ENCODE assay signal across 8 cellular contexts in the genomic region with DNA sequence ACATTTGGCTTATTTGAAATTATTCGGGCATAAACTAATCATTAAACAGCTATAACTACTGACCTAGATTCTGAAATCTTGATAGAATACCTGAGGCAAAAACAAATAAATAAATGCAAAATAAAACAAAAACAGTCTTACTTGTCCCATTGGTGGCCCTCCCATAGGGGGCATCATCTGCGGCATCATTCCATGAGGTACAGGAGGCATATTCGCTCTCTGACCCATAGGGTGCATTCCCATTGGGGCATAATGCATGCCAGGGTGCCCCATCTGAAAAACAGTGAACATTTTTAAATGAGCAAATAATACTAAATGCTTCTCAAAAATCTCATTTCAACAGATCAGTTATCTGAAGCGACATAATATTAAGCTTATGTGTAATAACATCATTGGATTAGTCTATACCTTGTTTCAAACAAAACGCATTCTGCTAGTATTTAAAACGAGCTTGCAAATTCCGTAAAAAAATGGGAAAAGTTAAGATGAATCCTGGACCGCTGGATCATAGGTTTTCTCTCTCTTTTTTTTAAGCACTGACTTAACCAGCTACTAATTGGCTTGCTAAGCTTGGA. TPM values are rescaled to one million over a fixed set of nuclear protein-coding genes. Genes with fewer than 3 reads are reported as not detected.
DNase-seq lines count a peak whose midpoint lies in the region; ATAC-seq and TF ChIP-seq lines count a peak whose summit lies in the region.

No MANE protein-coding gene starts in this region.

- H3K4me1 Mint-ChIP-seq in activated naive CD8-positive, alpha-beta T cell treated with anti-CD3 and anti-CD28 coated beads, Interleukin-2, amount 50 U/mL, for 24 hours = peaks cover 63% of the 10 kb centered on the region
- peaks cover 27% of the 10 kb centered on the region for H3K4me1 Mint-ChIP-seq in type B pancreatic cell (ENCODE audit: unreplicated experiment)

- H3K27ac Mint-ChIP-seq in activated naive CD8-positive, alpha-beta T cell treated with anti-CD3 and anti-CD28 coated beads, Interleukin-2, amount 50 U/mL, for 24 hours = peak overlapping the region; percentile 99
- peak overlapping the region; percentile 98 for H3K27ac Mint-ChIP-seq in type B pancreatic cell

- peak; percentile 31 for DNase-seq in A172 (ENCODE audit: low spot score)
- DNase-seq in DMS114 treated with DMSO at 0.1 percent for 48 hours (lab: John Stamatoyannopoulos, UW; ENCODE audit: unreplicated experiment) = peak; percentile 6
- DNase-seq in NCI-H1694 treated with DMSO at 0.1 percent for 48 hours (lab: John Stamatoyannopoulos, UW) = peak; percentile 61
- peak; percentile 36 for DNase-seq in activated naive CD8-positive, alpha-beta T cell treated with anti-CD3 and anti-CD28 coated beads, Interleukin-2, amount 50 U/mL, for 24 hours
- DNase-seq in kidney tubule cell (ENCODE audit: low spot score) = peak; percentile 66
- DNase-seq in type B pancreatic cell (ENCODE audit: extremely low spot score, unreplicated experiment) = no peak
- no peak for DNase-seq in effector CD8-positive, alpha-beta T cell (lab: John Stamatoyannopoulos, UW)

- H3K36me3 Mint-ChIP-seq in activated naive CD8-positive, alpha-beta T cell treated with anti-CD3 and anti-CD28 coated beads, Interleukin-2, amount 50 U/mL, for 24 hours (ENCODE audit: low read depth) = peaks cover 48% of the 10 kb centered on the region
- H3K36me3 Mint-ChIP-seq in type B pancreatic cell = peaks cover 34% of the 10 kb centered on the region

- H3K4me3 Mint-ChIP-seq in activated naive CD8-positive, alpha-beta T cell treated with anti-CD3 and anti-CD28 coated beads, Interleukin-2, amount 50 U/mL, for 24 hours = peak overlapping the region; percentile 97
- H3K4me3 Mint-ChIP-seq in type B pancreatic cell = peak overlapping the region; percentile 98

- H3K9me3 Mint-ChIP-seq in activated naive CD8-positive, alpha-beta T cell treated with anti-CD3 and anti-CD28 coated beads, Interleukin-2, amount 50 U/mL, for 24 hours = no peaks in the 10 kb centered on the region
- H3K9me3 Mint-ChIP-seq in type B pancreatic cell = no peaks in the 10 kb centered on the region

- no peak for ATAC-seq in activated naive CD8-positive, alpha-beta T cell treated with anti-CD3 and anti-CD28 coated beads, Interleukin-2, amount 50 U/mL, for 24 hours
- no peak for ATAC-seq in GM18517 (IDR thresholded peaks at IDR 0.05; ENCODE audit: unreplicated experiment)

- H3K27me3 Mint-ChIP-seq in activated naive CD8-positive, alpha-beta T cell treated with anti-CD3 and anti-CD28 coated beads, Interleukin-2, amount 50 U/mL, for 24 hours = no peaks in the 10 kb centered on the region
- H3K27me3 Mint-ChIP-seq in type B pancreatic cell = no peaks in the 10 kb centered on the region

- peak; percentile 86 for TF ChIP-seq CTCF in type B pancreatic cell (conservative IDR thresholded peaks at IDR 0.05)

RNA-seq across cellular contexts. Expression of a gene that starts 1.3 kb away (rescaled TPM):
- total RNA-seq in A172 (2014; rRNA removed; shearing (Covaris generic)) = 215 and 290 TPM in 2 replicates
- total RNA-seq in type B pancreatic cell (ENCODE audit: low replicate concordance) = 93.7 and 119 TPM in 2 replicates

RNA-seq across cellular contexts. Expression of a gene that starts 2.5 kb away (rescaled TPM):
- 43.2 and 53.3 TPM in 2 replicates for total RNA-seq in A172 (2014; rRNA removed; shearing (Covaris generic))
- total RNA-seq in type B pancreatic cell (ENCODE audit: low replicate concordance) = 20.8 and 26.6 TPM in 2 replicates

Comparison
In these comparisons a context has a peak if more than half of its experiments do, and no peak if none do; other contexts are left out.
1. DNase-seq: peak in A172 (single experiment), DMS114 treated with DMSO at 0.1 percent for 48 hours (single experiment), NCI-H1694 treated with DMSO at 0.1 percent for 48 hours (single experiment), activated naive CD8-positive, alpha-beta T cell treated with anti-CD3 and anti-CD28 coated beads, Interleukin-2, amount 50 U/mL, for 24 hours (single experiment) and kidney tubule cell (single experiment); none in type B pancreatic cell (single experiment) and effector CD8-positive, alpha-beta T cell (single experiment).